Comparison of ENCODE assay signal across 26 cellular contexts in genomic region chr19:44690131-44690440, GRCh38. TPM values are rescaled to one million over a fixed set of nuclear protein-coding genes. Genes with fewer than 3 reads are reported as not detected.
"Had no signal": no experiment of that assay in that cellular context is flagged by ENCODE, and none has a peak within 500 bp of the region (broad histone marks: within the 10 kb centered on the region; RNA-seq: fewer than 3 reads in every experiment).

No MANE protein-coding gene starts in this region.

- FAIRE-seq: TTC549 had no signal

- H3K36me3 ChIP-seq: ovary had no signal

- H3K9me3 Mint-ChIP-seq: activated CD4-positive, alpha-beta memory T cell treated with anti-CD3 and anti-CD28 coated beads, Interleukin-2, amount 10 ng/mL, durations not matched to agents 7 days and 5 days; activated naive CD8-positive, alpha-beta T cell treated with anti-CD3 and anti-CD28 coated beads, Interleukin-2, amount 10 ng/mL, durations not matched to agents 7 days and 5 days; activated T-helper 17 cell treated with anti-CD3 and anti-CD28 coated beads, Interleukin-2, amount 50 U/mL, for 72 hours; endodermal cell; memory B cell; T-helper 2 cell treated with Interferon-gamma antibody and Interleukin-4, amounts not matched to agents 5 μg/mL and 100 μg/mL, for 36 hours; WTC11 had no signal

- ATAC-seq: activated T-helper 17 cell treated with anti-CD3 and anti-CD28 coated beads, Interleukin-2, amount 50 U/mL, for 72 hours; stimulated activated naive CD8-positive, alpha-beta T cell treated with anti-CD3 and anti-CD28 coated beads, Interleukin-15, Interleukin-2, amounts not matched to agents 100 U/mL and 50 U/mL, for 24 hours had no signal

- H3K27ac ChIP-seq: foreskin keratinocyte, ovary, psoas muscle had no signal

- H3K36me3 Mint-ChIP-seq: activated CD8-positive, alpha-beta memory T cell treated with anti-CD3 and anti-CD28 coated beads, Interleukin-2, amount 10 ng/mL, durations not matched to agents 7 days and 5 days; activated naive CD8-positive, alpha-beta T cell treated with anti-CD3 and anti-CD28 coated beads, Interleukin-2, amount 10 ng/mL, durations not matched to agents 7 days and 5 days; memory B cell; WTC11 had no signal

- H3K4me3 ChIP-seq: hepatocyte, ovary, psoas muscle, skin epidermis had no signal

- H2AFZ ChIP-seq: hepatocyte had no signal

- H3K9me3 ChIP-seq: ovary, psoas muscle had no signal

- H3K79me2 ChIP-seq: hepatocyte had no signal

- H3K4me3 Mint-ChIP-seq: activated CD4-positive, alpha-beta memory T cell treated with anti-CD3 and anti-CD28 coated beads, Interleukin-2, amount 10 ng/mL, durations not matched to agents 7 days and 5 days; activated CD8-positive, alpha-beta memory T cell treated with anti-CD3 and anti-CD28 coated beads, Interleukin-2, amount 10 ng/mL, durations not matched to agents 7 days and 5 days; activated naive CD8-positive, alpha-beta T cell treated with anti-CD3 and anti-CD28 coated beads, Interleukin-2, amount 10 ng/mL, durations not matched to agents 7 days and 5 days; activated T-helper 17 cell treated with anti-CD3 and anti-CD28 coated beads, Interleukin-2, amount 50 U/mL, for 72 hours; endodermal cell; memory B cell; T-helper 2 cell treated with Interferon-gamma antibody and Interleukin-4, amounts not matched to agents 5 μg/mL and 100 μg/mL, for 36 hours had no signal

- DNase-seq: activated CD4-positive, alpha-beta memory T cell treated with anti-CD3 and anti-CD28 coated beads, Interleukin-2, amount 10 ng/mL, durations not matched to agents 7 days and 5 days; activated CD4-positive, alpha-beta T cell treated with anti-CD3 and anti-CD28 coated beads for 48 hours; activated CD8-positive, alpha-beta memory T cell treated with anti-CD3 and anti-CD28 coated beads, Interleukin-2, amount 10 ng/mL, durations not matched to agents 7 days and 5 days; activated naive CD4-positive, alpha-beta T cell; activated naive CD8-positive, alpha-beta T cell treated with anti-CD3 and anti-CD28 coated beads, Interleukin-2, amount 10 ng/mL, durations not matched to agents 7 days and 5 days; amygdala; caudate nucleus; endodermal cell; foreskin keratinocyte; ovary; psoas muscle; stimulated activated naive CD8-positive, alpha-beta T cell treated with anti-CD3 and anti-CD28 coated beads, Interleukin-15, Interleukin-2, amounts not matched to agents 100 U/mL and 50 U/mL, for 24 hours; trophoblast cell had no signal

- H3K27me3 ChIP-seq: foreskin keratinocyte, hepatocyte, ovary had no signal

- H3K27ac Mint-ChIP-seq: activated CD4-positive, alpha-beta memory T cell treated with anti-CD3 and anti-CD28 coated beads, Interleukin-2, amount 10 ng/mL, durations not matched to agents 7 days and 5 days; activated CD8-positive, alpha-beta memory T cell treated with anti-CD3 and anti-CD28 coated beads, Interleukin-2, amount 10 ng/mL, durations not matched to agents 7 days and 5 days; activated T-helper 17 cell treated with anti-CD3 and anti-CD28 coated beads, Interleukin-2, amount 50 U/mL, for 72 hours; memory B cell; T-helper 2 cell treated with Interferon-gamma antibody and Interleukin-4, amounts not matched to agents 5 μg/mL and 100 μg/mL, for 36 hours; WTC11 had no signal

RNA-seq across cellular contexts. Expression of gene CEACAM16, which starts 8.9 kb away (rescaled TPM):
- total RNA-seq: activated CD4-positive, alpha-beta memory T cell treated with anti-CD3 and anti-CD28 coated beads, Interleukin-2, amount 10 ng/mL, durations not matched to agents 7 days and 5 days; activated CD8-positive, alpha-beta memory T cell treated with anti-CD3 and anti-CD28 coated beads, Interleukin-2, amount 10 ng/mL, durations not matched to agents 7 days and 5 days; activated naive CD8-positive, alpha-beta T cell treated with anti-CD3 and anti-CD28 coated beads, Interleukin-2, amount 10 ng/mL, durations not matched to agents 7 days and 5 days; activated T-helper 17 cell treated with anti-CD3 and anti-CD28 coated beads, Interleukin-2, amount 50 U/mL, for 72 hours; endodermal cell; epithelial cell of proximal tubule; fibroblast of lung; foreskin keratinocyte; mononuclear cell; ovary; psoas muscle; right cardiac atrium; WTC11 had no signal
- polyA plus RNA-seq: fibroblast of lung, foreskin keratinocyte, hepatocyte, liver, neural cell, ovary, right cardiac atrium had no signal
